Comparison of ENCODE assay signal across 11 cellular contexts in the genomic region with DNA sequence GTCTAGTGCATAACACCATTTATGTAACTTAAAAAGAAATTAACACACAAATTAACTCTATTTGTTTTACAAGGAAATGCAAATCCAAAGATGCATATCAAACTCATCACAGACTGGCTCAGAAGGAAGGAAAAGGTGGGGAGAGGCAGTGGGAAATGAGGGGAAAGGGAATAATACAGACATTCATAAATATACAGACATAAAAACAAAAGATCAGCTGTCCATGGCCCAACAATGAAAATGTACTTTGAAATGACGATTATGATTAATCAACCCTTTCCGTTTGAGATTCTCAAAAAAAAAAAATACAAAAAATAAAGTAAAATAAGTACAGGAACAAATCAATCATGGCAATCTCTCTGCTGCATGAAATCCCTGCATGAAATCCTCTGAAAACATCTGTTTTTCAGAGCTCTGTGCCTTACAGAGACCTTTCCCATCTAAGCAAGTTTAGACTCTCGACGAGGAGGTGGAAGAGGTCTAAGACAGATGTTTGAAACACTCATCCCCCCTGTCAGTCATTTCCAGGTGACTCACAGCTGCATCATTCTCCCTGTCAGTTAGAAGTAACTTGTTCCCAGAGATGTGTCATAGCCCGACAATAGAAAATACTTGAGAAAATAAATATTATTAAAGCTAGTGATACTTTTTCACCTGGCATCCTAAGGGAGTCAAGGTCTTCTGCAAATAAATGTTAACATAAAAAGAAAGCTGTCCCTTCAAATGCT. TPM values are rescaled to one million over a fixed set of nuclear protein-coding genes. Genes with fewer than 3 reads are reported as not detected.
DNase-seq lines count a peak whose midpoint lies in the region.
"Had no signal": no experiment of that assay in that cellular context is flagged by ENCODE, and none has a peak within 500 bp of the region (broad histone marks: within the 10 kb centered on the region; RNA-seq: fewer than 3 reads in every experiment).

No MANE protein-coding gene starts in this region.

- no peak overlapping the region for H3K4me3 Mint-ChIP-seq in activated CD4-positive, alpha-beta memory T cell treated with anti-CD3 and anti-CD28 coated beads for 36 hours
- H3K4me3 Mint-ChIP-seq: activated T-cell treated with anti-CD3 and anti-CD28 coated beads, Interleukin-2, amount 50 U/mL, for 4 hours had no signal

- DNase-seq in A172 (ENCODE audit: low spot score) (peak; percentile 80), HS-27A (ENCODE audit: low read depth) (peak; percentile 17), amniotic epithelial cell (ENCODE audit: low read depth) (peak; percentile 66), islet precursor cell (peak; percentile 64), COLO668 (lab: John Stamatoyannopoulos, UW; ENCODE audit: unreplicated experiment) (no peak)
- DNase-seq in activated CD4-positive, alpha-beta T cell treated with anti-CD3 and anti-CD28 coated beads for 1 hour, result no peak
- no peak for DNase-seq in activated CD4-positive, alpha-beta T cell treated with anti-CD3 and anti-CD28 coated beads, Interleukin-2, amount 50 U/mL, for 1 hour
- DNase-seq in activated CD4-positive, alpha-beta memory T cell treated with anti-CD3 and anti-CD28 coated beads for 36 hours, result no peak
- DNase-seq: activated T-cell treated with anti-CD3 and anti-CD28 coated beads, Interleukin-2, amount 50 U/mL, for 4 hours; NCI-H446; substantia nigra had no signal

- H3K36me3 Mint-ChIP-seq in activated CD4-positive, alpha-beta memory T cell treated with anti-CD3 and anti-CD28 coated beads for 36 hours, result no peaks in the 10 kb centered on the region

- H3K27ac Mint-ChIP-seq in activated CD4-positive, alpha-beta memory T cell treated with anti-CD3 and anti-CD28 coated beads for 36 hours, result no peak overlapping the region

- POLR2A ChIA-PET in activated CD4-positive, alpha-beta memory T cell treated with anti-CD3 and anti-CD28 coated beads for 36 hours (lab: Charles Lee), result no interaction called here

- intact Hi-C loops in activated CD4-positive, alpha-beta memory T cell treated with anti-CD3 and anti-CD28 coated beads for 36 hours (cut with micrococcal nuclease), result no loop called here

- no peaks in the 10 kb centered on the region for H3K27me3 Mint-ChIP-seq in activated CD4-positive, alpha-beta memory T cell treated with anti-CD3 and anti-CD28 coated beads for 36 hours

- H3K9me3 Mint-ChIP-seq in activated CD4-positive, alpha-beta memory T cell treated with anti-CD3 and anti-CD28 coated beads for 36 hours, result no peaks in the 10 kb centered on the region

- CTCF ChIA-PET in activated CD4-positive, alpha-beta memory T cell treated with anti-CD3 and anti-CD28 coated beads for 36 hours (lab: Charles Lee), result no interaction called here

- H3K4me1 Mint-ChIP-seq in activated CD4-positive, alpha-beta memory T cell treated with anti-CD3 and anti-CD28 coated beads for 36 hours (ENCODE audit: low read depth), result no peaks in the 10 kb centered on the region

RNA-seq across cellular contexts. Expression of a gene that starts 41.4 kb away (rescaled TPM):
- 0.05 and 0.19 TPM in 2 replicates for total RNA-seq in A172 (2014; rRNA removed; shearing (Covaris generic))
- total RNA-seq in activated CD4-positive, alpha-beta memory T cell treated with anti-CD3 and anti-CD28 coated beads for 36 hours, result not detected
- total RNA-seq: activated T-cell treated with anti-CD3 and anti-CD28 coated beads, Interleukin-2, amount 50 U/mL, for 4 hours had no signal

Comparison
In these comparisons a context has a peak if more than half of its experiments do, and no peak if none do; other contexts are left out.
1. DNase-seq: peak in A172 (single experiment), HS-27A (single experiment), amniotic epithelial cell (single experiment) and islet precursor cell (single experiment); none in activated CD4-positive, alpha-beta T cell treated with anti-CD3 and anti-CD28 coated beads for 1 hour (single experiment), activated CD4-positive, alpha-beta T cell treated with anti-CD3 and anti-CD28 coated beads, Interleukin-2, amount 50 U/mL, for 1 hour (single experiment), COLO668 (single experiment) and activated CD4-positive, alpha-beta memory T cell treated with anti-CD3 and anti-CD28 coated beads for 36 hours (single experiment).